Comparison of ENCODE assay signal across 2 cellular contexts in genomic region chr2:127413200-127413599, GRCh38.
TF ChIP-seq lines count a peak whose summit lies in the region.

No MANE protein-coding gene starts in this region.

TF ChIP-seq in HepG2, 621 proteins besides CTCF, POLR2A, EP300 and RAD21:
- TF ChIP-seq ZNF609 (CRISPR knock-in tag; IDR thresholded peaks at IDR 0.05; ENCODE audit: borderline replicate concordance) (no peak), ZNF512B (CRISPR knock-in tag; IDR thresholded peaks at IDR 0.05; ENCODE audit: borderline replicate concordance) (no peak), KAT7 (CRISPR knock-in tag; IDR thresholded peaks at IDR 0.05; ENCODE audit: borderline replicate concordance) (0 out of 2 replicates have a peak, but pooled peaks have one; percentile 11), ZSCAN30 (CRISPR knock-in tag; IDR thresholded peaks at IDR 0.05) (no peak)

TF ChIP-seq in liver, 16 proteins besides CTCF, POLR2A, EP300 and RAD21:
- no peak for TF ChIP-seq GABPA (IDR thresholded peaks at IDR 0.05 in 1 of 2, conservative IDR thresholded peaks at IDR 0.05 in 1 of 2)
- no peak for TF ChIP-seq FOXA2 (IDR thresholded peaks at IDR 0.05)
- TF ChIP-seq EGR1 (IDR thresholded peaks at IDR 0.05; ENCODE audit: low read depth in 2 of 2), result no peak
- no peak for TF ChIP-seq RXRA (IDR thresholded peaks at IDR 0.05)
- no peak for TF ChIP-seq REST (IDR thresholded peaks at IDR 0.05)
- TF ChIP-seq MAX (IDR thresholded peaks at IDR 0.05), result no peak
- no peak for TF ChIP-seq HNF4G (IDR thresholded peaks at IDR 0.05)
- no peak for TF ChIP-seq TAF1 (conservative IDR thresholded peaks at IDR 0.05)
- no peak for TF ChIP-seq YY1 (IDR thresholded peaks at IDR 0.05)
- TF ChIP-seq ZBTB33 (IDR thresholded peaks at IDR 0.05), result no peak
- TF ChIP-seq HNF4A (conservative IDR thresholded peaks at IDR 0.05), result no peak
- TF ChIP-seq SP1 (IDR thresholded peaks at IDR 0.05), result no peak
- no peak for TF ChIP-seq NR2F2 (IDR thresholded peaks at IDR 0.05)
- no peak for TF ChIP-seq ATF3 (IDR thresholded peaks at IDR 0.05)
- TF ChIP-seq JUND (IDR thresholded peaks at IDR 0.05), result no peak
- TF ChIP-seq FOXA1 (IDR thresholded peaks at IDR 0.05), result no peak
